Comparison of ENCODE assay signal across 19 cellular contexts in the genomic region with DNA sequence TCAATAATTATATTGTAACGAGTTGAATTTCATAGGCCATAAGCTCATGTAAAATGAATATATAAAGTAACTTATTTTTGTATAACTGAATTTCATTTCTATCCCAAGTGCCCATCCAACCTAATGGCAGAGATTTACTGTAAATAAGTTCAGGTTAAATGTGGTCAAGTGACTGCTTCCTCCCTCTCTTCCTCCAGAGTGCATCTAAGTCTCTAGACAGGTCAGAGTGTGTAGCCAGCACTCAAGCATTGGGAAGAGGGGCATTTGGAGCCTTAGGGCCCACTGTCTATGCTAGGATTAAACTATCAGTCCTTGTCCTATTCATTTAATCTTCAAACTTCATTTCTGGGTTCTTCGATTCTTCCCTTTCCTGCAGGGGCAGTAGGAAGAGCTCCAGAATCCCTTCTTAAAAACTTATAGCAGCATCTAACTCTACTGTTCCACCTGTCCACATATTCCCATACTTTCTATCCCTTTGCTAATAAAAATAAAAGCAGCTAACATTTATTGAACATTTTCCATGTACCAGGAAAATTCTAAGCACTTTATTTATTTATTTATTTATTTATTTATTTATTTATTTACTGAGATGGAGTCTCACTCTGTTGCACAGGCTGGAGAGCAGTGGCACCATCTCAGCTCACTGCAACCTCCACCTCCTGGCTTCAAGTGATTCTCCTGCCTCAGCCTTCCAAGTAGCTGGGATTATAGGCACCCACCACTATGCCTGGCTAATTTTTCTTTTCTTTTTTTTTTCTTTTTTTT. TPM values are rescaled to one million over a fixed set of nuclear protein-coding genes. Genes with fewer than 3 reads are reported as not detected.
DNase-seq lines count a peak whose midpoint lies in the region; ATAC-seq and TF ChIP-seq lines count a peak whose summit lies in the region.
"Had no signal": no experiment of that assay in that cellular context is flagged by ENCODE, and none has a peak within 500 bp of the region (broad histone marks: within the 10 kb centered on the region; RNA-seq: fewer than 3 reads in every experiment).

No MANE protein-coding gene starts in this region.

- H2AFZ ChIP-seq in Karpas-422 (ENCODE audit: low read length) (no peak overlapping the region), SU-DHL-6 (ENCODE audit: low read depth, low read length, severe bottlenecking) (peak overlapping the region; percentile 17)
- H2AFZ ChIP-seq: PC-9 had no signal

- H3K9me3 Mint-ChIP-seq in CD14-positive monocyte: peaks cover 0 to 2% (median 0%) of the 10 kb centered on the region in 7 donors
- no peaks in the 10 kb centered on the region for H3K9me3 Mint-ChIP-seq in stimulated activated memory B cell treated with anti-CD40 and anti-IgM and Interleukin-4, amounts not matched to agents 10 μg/mL and 1 μg/mL and 100 μg/mL, for 72 hours
- H3K9me3 Mint-ChIP-seq: CD8-positive, alpha-beta memory T cell had no signal

- no peak overlapping the region for H3K4me3 Mint-ChIP-seq in CD14-positive monocyte
- H3K4me3 Mint-ChIP-seq in stimulated activated memory B cell treated with anti-CD40 and anti-IgM and Interleukin-4, amounts not matched to agents 10 μg/mL and 1 μg/mL and 100 μg/mL, for 72 hours: no peak overlapping the region
- H3K4me3 Mint-ChIP-seq: CD8-positive, alpha-beta memory T cell had no signal

- H3K9me3 ChIP-seq in Karpas-422 (ENCODE audit: low read length): no peaks in the 10 kb centered on the region
- no peaks in the 10 kb centered on the region for H3K9me3 ChIP-seq in SU-DHL-6 (ENCODE audit: insufficient read depth, low read length)

- intact Hi-C loops in CD14-positive monocyte (cut with micrococcal nuclease): loop anchor here (5.0 to 10.0 kb wide), 4 partner anchors 35 to 100 kb away; a partner anchor contains a TSS

- no peak for ATAC-seq in stimulated activated memory B cell treated with anti-CD40 and anti-IgM and Interleukin-4, amounts not matched to agents 10 μg/mL and 1 μg/mL and 100 μg/mL, for 72 hours
- ATAC-seq in GM21576 (IDR thresholded peaks at IDR 0.05; ENCODE audit: unreplicated experiment): no peak

- peaks cover 25% of the 10 kb centered on the region for H3K4me1 Mint-ChIP-seq in CD14-positive monocyte
- H3K4me1 Mint-ChIP-seq in stimulated activated memory B cell treated with anti-CD40 and anti-IgM and Interleukin-4, amounts not matched to agents 10 μg/mL and 1 μg/mL and 100 μg/mL, for 72 hours: peaks cover 31% of the 10 kb centered on the region

- H3F3A ChIP-seq in SU-DHL-6 (ENCODE audit: insufficient read depth): peaks cover 12% of the 10 kb centered on the region

- TF ChIP-seq CTCF in CD14-positive monocyte (IDR thresholded peaks at IDR 0.05): no peak
- no peak for TF ChIP-seq CTCF in SU-DHL-6 (IDR thresholded peaks at IDR 0.05; ENCODE audit: insufficient read depth, low read length, poor library complexity, severe bottlenecking)

- H3K79me2 ChIP-seq in Karpas-422 (ENCODE audit: low read length): 0 out of 2 replicates have a peak, but pooled peaks cover 7% of the 10 kb centered on the region
- no peaks in the 10 kb centered on the region for H3K79me2 ChIP-seq in SU-DHL-6 (ENCODE audit: insufficient read depth, low read length)

- no peaks in the 10 kb centered on the region for H3K36me3 Mint-ChIP-seq in CD14-positive monocyte
- no peaks in the 10 kb centered on the region for H3K36me3 Mint-ChIP-seq in stimulated activated memory B cell treated with anti-CD40 and anti-IgM and Interleukin-4, amounts not matched to agents 10 μg/mL and 1 μg/mL and 100 μg/mL, for 72 hours
- H3K36me3 Mint-ChIP-seq: CD8-positive, alpha-beta memory T cell had no signal

- peaks cover 73% of the 10 kb centered on the region for H3K4me1 ChIP-seq in Karpas-422 (ENCODE audit: low read length)

- H3K27me3 ChIP-seq in Karpas-422 (ENCODE audit: low read length) (no peaks in the 10 kb centered on the region), SU-DHL-6 (ENCODE audit: low read length) (no peaks in the 10 kb centered on the region)

- H3K4me3 ChIP-seq in Karpas-422 (ENCODE audit: low read length) (peak overlapping the region; percentile 63), SU-DHL-6 (ENCODE audit: insufficient read depth, low read length, poor library complexity, severe bottlenecking) (no peak overlapping the region)
- H3K4me3 ChIP-seq: GM23248, PC-9 had no signal

- H3K27ac ChIP-seq in Karpas-422 (ENCODE audit: low read length) (peak overlapping the region; percentile 98), SU-DHL-6 (ENCODE audit: low read depth, low read length) (peak overlapping the region; percentile 91)
- H3K27ac ChIP-seq: GM23248, PC-9 had no signal

- no peaks in the 10 kb centered on the region for H3K36me3 ChIP-seq in Karpas-422 (ENCODE audit: insufficient read depth, low read length)
- no peaks in the 10 kb centered on the region for H3K36me3 ChIP-seq in SU-DHL-6 (ENCODE audit: low read length)

- DNase-seq in CD14-positive monocyte (ENCODE audit: low spot score) (no peak), Karpas-422 (peak; percentile 61), SKM-1 treated with dmso at 0.1 percent for 144 hours (lab: John Stamatoyannopoulos, UW; ENCODE audit: unreplicated experiment) (no peak), midbrain (lab: John Stamatoyannopoulos, UW) (no peak)
- DNase-seq: CD8-positive, alpha-beta memory T cell; DMS79 treated with DMSO at 0.1 percent for 48 hours; GM23248; HCEC 1CT; KG1; NCI-H1092; NCI-H146; NCI-H2081 treated with DMSO at 0.1 percent for 48 hours; NCI-H226; NK-92 treated with Interleukin-12 subunit alpha and Interleukin-12 subunit beta, amount 100 ng/mL, for 24 hours; PC-9; T-helper 1 cell had no signal

- H3K9ac ChIP-seq in Karpas-422 (ENCODE audit: low read length): peak overlapping the region; percentile 81
- peak overlapping the region; percentile 62 for H3K9ac ChIP-seq in SU-DHL-6 (ENCODE audit: low read length)
- H3K9ac ChIP-seq: GM23248 had no signal

- no peaks in the 10 kb centered on the region for H3K9me2 ChIP-seq in Karpas-422 (replicated peaks; ENCODE audit: insufficient read depth, low read length)
- no peaks in the 10 kb centered on the region for H3K9me2 ChIP-seq in SU-DHL-6 (replicated peaks; ENCODE audit: insufficient read depth, low read length)

- H3K4me2 ChIP-seq in Karpas-422 (ENCODE audit: low read depth, low read length, poor library complexity, severe bottlenecking) (peak overlapping the region; percentile 87), SU-DHL-6 (ENCODE audit: low read depth, low read length, poor library complexity, severe bottlenecking) (peak overlapping the region; percentile 64)
- H3K4me2 ChIP-seq: PC-9 had no signal

- no peaks in the 10 kb centered on the region for H3K27me3 Mint-ChIP-seq in CD14-positive monocyte (ENCODE audit: low read depth in 3 of 3)
- no peaks in the 10 kb centered on the region for H3K27me3 Mint-ChIP-seq in stimulated activated memory B cell treated with anti-CD40 and anti-IgM and Interleukin-4, amounts not matched to agents 10 μg/mL and 1 μg/mL and 100 μg/mL, for 72 hours
- H3K27me3 Mint-ChIP-seq: CD8-positive, alpha-beta memory T cell had no signal

- peak overlapping the region; percentile 95 to 99 (median 98) for H3K27ac Mint-ChIP-seq in CD14-positive monocyte
- peak overlapping the region; percentile 97 for H3K27ac Mint-ChIP-seq in stimulated activated memory B cell treated with anti-CD40 and anti-IgM and Interleukin-4, amounts not matched to agents 10 μg/mL and 1 μg/mL and 100 μg/mL, for 72 hours

- no peaks in the 10 kb centered on the region for H4K20me1 ChIP-seq in Karpas-422 (ENCODE audit: insufficient read depth, low read depth, low read length)
- H4K20me1 ChIP-seq in SU-DHL-6 (ENCODE audit: low read depth, low read length): no peaks in the 10 kb centered on the region

RNA-seq across cellular contexts. Expression of a gene that starts 36.1 kb away (rescaled TPM):
- 10 to 100 TPM in 1 of 2 donors, 1 to 10 TPM in 1; 6.9 to 11.5 TPM for polyA plus RNA-seq in CD14-positive monocyte
- 89.5 and 101 TPM in 2 replicates for total RNA-seq in Karpas-422 (2014; rRNA removed; shearing (Covaris generic); ENCODE audit: low replicate concordance)
